Comparison of ENCODE assay signal across 10 cellular contexts in the genomic region with DNA sequence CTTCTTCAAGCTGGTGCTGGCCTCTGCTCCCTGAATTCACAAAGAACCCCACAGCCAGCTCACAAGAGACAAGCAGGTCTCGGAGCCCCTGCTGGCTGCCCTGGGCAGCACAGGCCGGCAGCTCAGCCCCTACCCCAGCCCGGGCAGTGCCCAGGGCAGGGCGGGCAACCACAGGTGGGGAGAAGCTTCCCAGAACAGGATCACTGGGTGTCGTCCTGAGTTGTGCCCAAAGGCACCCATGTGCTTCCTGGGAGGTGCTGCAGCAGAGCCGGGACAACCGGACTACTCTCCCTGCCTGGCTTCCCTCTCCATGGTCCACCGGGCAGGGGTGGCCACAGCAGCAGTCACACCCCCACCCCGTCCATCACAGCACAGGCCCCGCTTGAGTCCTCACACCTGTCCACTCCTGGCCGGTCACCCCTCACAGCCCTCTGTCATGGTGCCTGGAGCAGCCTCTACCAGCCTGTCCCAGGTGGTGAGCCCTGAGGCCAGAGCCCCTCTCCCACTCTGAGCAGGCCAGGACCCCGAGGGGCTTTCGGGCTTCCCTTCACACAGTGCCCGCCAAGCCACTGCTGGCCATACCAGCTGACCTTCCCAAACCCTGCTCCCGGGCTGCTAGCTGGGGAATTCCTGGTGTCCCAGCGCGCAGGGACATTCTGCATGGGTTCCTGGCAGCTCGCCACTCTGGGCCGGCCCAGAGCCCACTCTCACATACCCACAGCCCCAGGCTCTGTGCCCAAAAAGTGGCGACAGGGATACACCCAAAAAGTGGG. TPM values are rescaled to one million over a fixed set of nuclear protein-coding genes. Genes with fewer than 3 reads are reported as not detected.
DNase-seq lines count a peak whose midpoint lies in the region; ATAC-seq and TF ChIP-seq lines count a peak whose summit lies in the region.
"Had no signal": no experiment of that assay in that cellular context is flagged by ENCODE, and none has a peak within 500 bp of the region (broad histone marks: within the 10 kb centered on the region; RNA-seq: fewer than 3 reads in every experiment).

No MANE protein-coding gene starts in this region.

- H3K9me3 Mint-ChIP-seq in GM23338: no peaks in the 10 kb centered on the region; the same call in 1 of the 3 replicates

- H3K27ac ChIP-seq in GM23338 (ENCODE audit: low read depth) (no peak overlapping the region), brain microvascular endothelial cell (no peak overlapping the region)

- intact Hi-C loops in mucosa of descending colon (cut with DNase I, micrococcal nuclease): no loop called here

- H2AFZ ChIP-seq in GM23338: no peak overlapping the region

- no peaks in the 10 kb centered on the region for H3K9me3 ChIP-seq in mucosa of descending colon

- H3K9me2 ChIP-seq in GM23338 (ENCODE audit: insufficient read depth): no peaks in the 10 kb centered on the region

- H3K36me3 Mint-ChIP-seq in GM23338 (ENCODE audit: low read depth): no peaks in the 10 kb centered on the region; the same call in 2 of the 3 replicates

- no peak overlapping the region for H3K4me3 ChIP-seq in AG10803 (ENCODE audit: low read length)
- H3K4me3 ChIP-seq in GM23338: no peak overlapping the region
- no peak overlapping the region for H3K4me3 ChIP-seq in brain microvascular endothelial cell (ENCODE audit: low read depth, low read length)
- no peak overlapping the region for H3K4me3 ChIP-seq in mucosa of descending colon

- peaks cover 36% of the 10 kb centered on the region for H3K27me3 ChIP-seq in GM23338 (ENCODE audit: insufficient read depth)
- H3K27me3 ChIP-seq in brain microvascular endothelial cell (replicated peaks): peaks cover 49% of the 10 kb centered on the region

- H3K36me3 ChIP-seq in GM23338 (ENCODE audit: insufficient read depth) (no peaks in the 10 kb centered on the region), brain microvascular endothelial cell (replicated peaks) (no peaks in the 10 kb centered on the region), mucosa of descending colon (ENCODE audit: low read depth) (no peaks in the 10 kb centered on the region)

- H4K20me1 ChIP-seq in GM23338 (replicated peaks; ENCODE audit: insufficient read depth): no peaks in the 10 kb centered on the region

- H3K4me3 Mint-ChIP-seq in GM23338: no peak overlapping the region

- no peak for DNase-seq in AG10803 (ENCODE audit: low read depth)
- peak; percentile 53 for DNase-seq in GM23338 (ENCODE audit: low spot score)
- no peak for DNase-seq in brain microvascular endothelial cell
- peak in 1 of 3 donors; percentile 9 for DNase-seq in mucosa of descending colon
- no peak for DNase-seq in hippocampal formation (lab: John Stamatoyannopoulos, UW)
- DNase-seq in NCI-H2227 (lab: John Stamatoyannopoulos, UW; ENCODE audit: unreplicated experiment): no peak
- DNase-seq: SW 1271 had no signal

- ATAC-seq in GM23338 (peak; percentile 40), mucosa of descending colon (peak; percentile 6), HG02763 (IDR thresholded peaks at IDR 0.05; ENCODE audit: unreplicated experiment) (no peak), HG02798 (IDR thresholded peaks at IDR 0.05; ENCODE audit: poor library complexity, unreplicated experiment) (no peak)

- 0 out of 2 replicates have a peak, but pooled peaks have one; percentile 6 for TF ChIP-seq CTCF in AG10803 (conservative IDR thresholded peaks at IDR 0.05; ENCODE audit: low read length)
- peak; percentile 33 to 39; a peak in 2 of 4 replicates for TF ChIP-seq CTCF in GM23338 (conservative IDR thresholded peaks at IDR 0.05; ENCODE audit: low read depth in 2 of 2)
- peak; percentile 58 for TF ChIP-seq CTCF in brain microvascular endothelial cell (IDR thresholded peaks at IDR 0.05; ENCODE audit: low read depth, low read length, missing control alignments)
- no peak for TF ChIP-seq CTCF in mucosa of descending colon (IDR thresholded peaks at IDR 0.05)

- in situ Hi-C loops in brain microvascular endothelial cell (cut with HindIII; ENCODE audit: low pct_ligation_motif_present, low sequenced_read_pairs): no loop called here

- H3K4me2 ChIP-seq in GM23338: no peak overlapping the region

- H3K4me1 Mint-ChIP-seq in GM23338: peaks cover 7% of the 10 kb centered on the region; the same call in 2 of the 3 replicates

- H3K4me1 ChIP-seq in GM23338 (ENCODE audit: insufficient read depth) (no peaks in the 10 kb centered on the region; the same call in 1 of the 2 replicates), mucosa of descending colon (ENCODE audit: low read depth) (no peaks in the 10 kb centered on the region)

- H3K27me3 Mint-ChIP-seq in GM23338 (ENCODE audit: insufficient read depth, low read depth, poor library complexity): peaks cover 44% of the 10 kb centered on the region

- H3K27ac Mint-ChIP-seq in GM23338: no peak overlapping the region

- H3F3A ChIP-seq in GM23338 (replicated peaks; ENCODE audit: low read depth): no peaks in the 10 kb centered on the region

- no peaks in the 10 kb centered on the region for H3K79me2 ChIP-seq in GM23338 (replicated peaks; ENCODE audit: insufficient read depth)

TF ChIP-seq in GM23338, 12 proteins besides CTCF, POLR2A, EP300 and RAD21 (continues in another document):
- no peak for TF ChIP-seq EZH2 (IDR thresholded peaks at IDR 0.05; ENCODE audit: low read depth, unreplicated experiment)
- no peak for TF ChIP-seq ZNF331 (CRISPR knock-in tag; IDR thresholded peaks at IDR 0.05; ENCODE audit: low read depth)
- TF ChIP-seq, protein P1, sequence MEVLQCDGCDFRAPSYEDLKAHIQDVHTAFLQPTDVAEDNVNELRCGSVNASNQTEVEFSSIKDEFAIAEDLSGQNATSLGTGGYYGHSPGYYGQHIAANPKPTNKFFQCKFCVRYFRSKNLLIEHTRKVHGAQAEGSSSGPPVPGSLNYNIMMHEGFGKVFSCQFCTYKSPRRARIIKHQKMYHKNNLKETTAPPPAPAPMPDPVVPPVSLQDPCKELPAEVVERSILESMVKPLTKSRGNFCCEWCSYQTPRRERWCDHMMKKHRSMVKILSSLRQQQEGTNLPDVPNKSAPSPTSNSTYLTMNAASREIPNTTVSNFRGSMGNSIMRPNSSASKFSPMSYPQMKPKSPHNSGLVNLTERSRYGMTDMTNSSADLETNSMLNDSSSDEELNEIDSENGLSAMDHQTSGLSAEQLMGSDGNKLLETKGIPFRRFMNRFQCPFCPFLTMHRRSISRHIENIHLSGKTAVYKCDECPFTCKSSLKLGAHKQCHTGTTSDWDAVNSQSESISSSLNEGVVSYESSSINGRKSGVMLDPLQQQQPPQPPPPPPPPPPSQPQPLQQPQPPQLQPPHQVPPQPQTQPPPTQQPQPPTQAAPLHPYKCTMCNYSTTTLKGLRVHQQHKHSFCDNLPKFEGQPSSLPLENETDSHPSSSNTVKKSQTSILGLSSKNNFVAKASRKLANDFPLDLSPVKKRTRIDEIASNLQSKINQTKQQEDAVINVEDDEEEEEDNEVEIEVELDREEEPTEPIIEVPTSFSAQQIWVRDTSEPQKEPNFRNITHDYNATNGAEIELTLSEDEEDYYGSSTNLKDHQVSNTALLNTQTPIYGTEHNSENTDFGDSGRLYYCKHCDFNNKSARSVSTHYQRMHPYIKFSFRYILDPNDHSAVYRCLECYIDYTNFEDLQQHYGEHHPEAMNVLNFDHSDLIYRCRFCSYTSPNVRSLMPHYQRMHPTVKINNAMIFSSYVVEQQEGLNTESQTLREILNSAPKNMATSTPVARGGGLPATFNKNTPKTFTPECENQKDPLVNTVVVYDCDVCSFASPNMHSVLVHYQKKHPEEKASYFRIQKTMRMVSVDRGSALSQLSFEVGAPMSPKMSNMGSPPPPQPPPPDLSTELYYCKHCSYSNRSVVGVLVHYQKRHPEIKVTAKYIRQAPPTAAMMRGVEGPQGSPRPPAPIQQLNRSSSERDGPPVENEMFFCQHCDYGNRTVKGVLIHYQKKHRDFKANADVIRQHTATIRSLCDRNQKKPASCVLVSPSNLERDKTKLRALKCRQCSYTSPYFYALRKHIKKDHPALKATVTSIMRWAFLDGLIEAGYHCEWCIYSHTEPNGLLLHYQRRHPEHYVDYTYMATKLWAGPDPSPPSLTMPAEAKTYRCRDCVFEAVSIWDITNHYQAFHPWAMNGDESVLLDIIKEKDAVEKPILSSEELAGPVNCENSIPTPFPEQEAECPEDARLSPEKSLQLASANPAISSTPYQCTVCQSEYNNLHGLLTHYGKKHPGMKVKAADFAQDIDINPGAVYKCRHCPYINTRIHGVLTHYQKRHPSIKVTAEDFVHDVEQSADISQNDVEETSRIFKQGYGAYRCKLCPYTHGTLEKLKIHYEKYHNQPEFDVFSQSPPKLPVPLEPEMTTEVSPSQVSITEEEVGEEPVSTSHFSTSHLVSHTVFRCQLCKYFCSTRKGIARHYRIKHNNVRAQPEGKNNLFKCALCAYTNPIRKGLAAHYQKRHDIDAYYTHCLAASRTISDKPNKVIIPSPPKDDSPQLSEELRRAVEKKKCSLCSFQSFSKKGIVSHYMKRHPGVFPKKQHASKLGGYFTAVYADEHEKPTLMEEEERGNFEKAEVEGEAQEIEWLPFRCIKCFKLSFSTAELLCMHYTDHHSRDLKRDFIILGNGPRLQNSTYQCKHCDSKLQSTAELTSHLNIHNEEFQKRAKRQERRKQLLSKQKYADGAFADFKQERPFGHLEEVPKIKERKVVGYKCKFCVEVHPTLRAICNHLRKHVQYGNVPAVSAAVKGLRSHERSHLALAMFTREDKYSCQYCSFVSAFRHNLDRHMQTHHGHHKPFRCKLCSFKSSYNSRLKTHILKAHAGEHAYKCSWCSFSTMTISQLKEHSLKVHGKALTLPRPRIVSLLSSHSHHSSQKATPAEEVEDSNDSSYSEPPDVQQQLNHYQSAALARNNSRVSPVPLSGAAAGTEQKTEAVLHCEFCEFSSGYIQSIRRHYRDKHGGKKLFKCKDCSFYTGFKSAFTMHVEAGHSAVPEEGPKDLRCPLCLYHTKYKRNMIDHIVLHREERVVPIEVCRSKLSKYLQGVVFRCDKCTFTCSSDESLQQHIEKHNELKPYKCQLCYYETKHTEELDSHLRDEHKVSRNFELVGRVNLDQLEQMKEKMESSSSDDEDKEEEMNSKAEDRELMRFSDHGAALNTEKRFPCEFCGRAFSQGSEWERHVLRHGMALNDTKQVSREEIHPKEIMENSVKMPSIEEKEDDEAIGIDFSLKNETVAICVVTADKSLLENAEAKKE (CRISPR knock-in tag; IDR thresholded peaks at IDR 0.05): no peak
- no peak for TF ChIP-seq POLR2AphosphoS5 (IDR thresholded peaks at IDR 0.05; ENCODE audit: low read depth)
- TF ChIP-seq, protein P2, sequence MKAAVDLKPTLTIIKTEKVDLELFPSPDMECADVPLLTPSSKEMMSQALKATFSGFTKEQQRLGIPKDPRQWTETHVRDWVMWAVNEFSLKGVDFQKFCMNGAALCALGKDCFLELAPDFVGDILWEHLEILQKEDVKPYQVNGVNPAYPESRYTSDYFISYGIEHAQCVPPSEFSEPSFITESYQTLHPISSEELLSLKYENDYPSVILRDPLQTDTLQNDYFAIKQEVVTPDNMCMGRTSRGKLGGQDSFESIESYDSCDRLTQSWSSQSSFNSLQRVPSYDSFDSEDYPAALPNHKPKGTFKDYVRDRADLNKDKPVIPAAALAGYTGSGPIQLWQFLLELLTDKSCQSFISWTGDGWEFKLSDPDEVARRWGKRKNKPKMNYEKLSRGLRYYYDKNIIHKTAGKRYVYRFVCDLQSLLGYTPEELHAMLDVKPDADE (IDR thresholded peaks at IDR 0.05): no peak

RNA-seq across cellular contexts. Expression of a gene that starts 3.1 kb away (rescaled TPM):
- total RNA-seq in GM23338 (2014; rRNA removed; shearing (Covaris generic)): 34.6 and 37.8 TPM in 2 replicates
- 8.0 and 8.1 TPM in 2 replicates for polyA plus RNA-seq in GM23338 (2016; fragmentation: Nextera tagmentation; extraction: Ambion mirVana)
- 1 to 10 TPM in 1 of 3 donors, under 1 TPM in 2; 0.43 to 1.2 (median 0.58) TPM for total RNA-seq in mucosa of descending colon
- total RNA-seq: Daoy had no signal

Comparison
In these comparisons a context has a peak if more than half of its experiments do, and no peak if none do; other contexts are left out.
1. ATAC-seq: peak in GM23338 (single experiment) and mucosa of descending colon (single experiment); none in HG02763 (single experiment) and HG02798 (single experiment).
2. RNA of a gene that starts 3.1 kb away (total RNA-seq): 34.6 to 37.8 TPM in GM23338; 0.43 to 1.2 TPM in mucosa of descending colon; every median in the first group is over 10 times any median in the second.